8 cellular contexts compared by ENCODE assay signal in genomic region chr14:20455355-20456300, GRCh38. TPM values are rescaled to one million over a fixed set of nuclear protein-coding genes. Genes with fewer than 3 reads are reported as not detected.
DNase-seq lines count a peak whose midpoint lies in the region; ATAC-seq, FAIRE-seq and TF ChIP-seq lines count a peak whose summit lies in the region.

No MANE protein-coding gene starts in this region.

- H3K27me3 ChIP-seq in bronchial epithelial cell (ENCODE audit: control insufficient read depth, insufficient read depth, low read length), result no peaks in the 10 kb centered on the region
- H3K27me3 ChIP-seq in liver (ENCODE audit: control insufficient read depth in 4 of 4, insufficient read depth in 4 of 4, low read length in 3 of 4), result no peaks in the 10 kb centered on the region
- H3K27me3 ChIP-seq in upper lobe of left lung, result no peaks in the 10 kb centered on the region

- DNase-seq in CD1c-positive myeloid dendritic cell (ENCODE audit: extremely low spot score) (peak; percentile 78), NCI-H748 (lab: John Stamatoyannopoulos, UW; ENCODE audit: unreplicated experiment) (peak; percentile 88), bronchial epithelial cell (ENCODE audit: low read depth) (peak; percentile 77), upper lobe of left lung (peak in 1 of 2 donors; percentile 63)
- no peak for DNase-seq in stimulated activated CD4-positive, alpha-beta T cell treated with anti-CD3 and anti-CD28 coated beads, Interleukin-2, amount 100 ng/mL, for 24 hours

- TF ChIP-seq CTCF in bronchial epithelial cell (IDR thresholded peaks at IDR 0.05; ENCODE audit: insufficient read depth, low read length, severe bottlenecking), result no peak
- no peak for TF ChIP-seq CTCF in liver (IDR thresholded peaks at IDR 0.05; ENCODE audit: low read depth, low read length, missing input control)
- no peak for TF ChIP-seq CTCF in upper lobe of left lung (IDR thresholded peaks at IDR 0.05)

- peak; percentile 49 for ATAC-seq in GM18517 (IDR thresholded peaks at IDR 0.05; ENCODE audit: unreplicated experiment)
- ATAC-seq in HG02981 (IDR thresholded peaks at IDR 0.05; ENCODE audit: unreplicated experiment), result peak; percentile 45
- ATAC-seq in upper lobe of left lung (ENCODE audit: low FRiP score in 2 of 2), result peak; percentile 83 to 89

- peak overlapping the region; percentile 71 to 83 for H3K9ac ChIP-seq in liver (ENCODE audit: low read depth in 1 of 2, low read length in 2 of 2)

- no peaks in the 10 kb centered on the region for H3K9me3 ChIP-seq in liver (ENCODE audit: control insufficient read depth in 4 of 4, low read length in 3 of 4)
- H3K9me3 ChIP-seq in upper lobe of left lung, result no peaks in the 10 kb centered on the region

- peak overlapping the region; percentile 50 for H3K4me3 ChIP-seq in bronchial epithelial cell (ENCODE audit: low read depth, low read length)
- H3K4me3 ChIP-seq in liver (ENCODE audit: low read depth in 1 of 3, low read length in 3 of 3), result peak overlapping the region; percentile 82 to 87 (median 83)
- H3K4me3 ChIP-seq in upper lobe of left lung, result peak overlapping the region; percentile 36 to 83 (median 80)

- TF ChIP-seq EP300 in upper lobe of left lung (IDR thresholded peaks at IDR 0.05), result no peak

- H3K4me1 ChIP-seq in liver (ENCODE audit: control insufficient read depth in 4 of 4, insufficient read depth in 4 of 4, low read length in 3 of 4) (peaks cover 4 to 33% (median 22%) of the 10 kb centered on the region in 4 donors), upper lobe of left lung (peaks cover 34 to 63% (median 43%) of the 10 kb centered on the region in 4 donors)

- WGBS in liver, result 2% methylated on average over 39 of the region's 39 CpGs
- 1% methylated on average over 39 of the region's 39 CpGs for WGBS in upper lobe of left lung, 2 donors

- TF ChIP-seq POLR2A in upper lobe of left lung (IDR thresholded peaks at IDR 0.05), result no peak

- H3K27ac ChIP-seq in liver (ENCODE audit: low read depth in 1 of 2, low read length in 2 of 2), result peak overlapping the region; percentile 61 to 87
- H3K27ac ChIP-seq in upper lobe of left lung, result peak overlapping the region; percentile 90 to 95 (median 93)

- no peak for FAIRE-seq in bronchial epithelial cell (lab: Jason Lieb, UNC)

- no peak for TF ChIP-seq RAD21 in liver (IDR thresholded peaks at IDR 0.05)

- H3K36me3 ChIP-seq in bronchial epithelial cell (ENCODE audit: control insufficient read depth, insufficient read depth, low read length) (peaks cover 9% of the 10 kb centered on the region), liver (ENCODE audit: control insufficient read depth in 4 of 4, insufficient read depth in 3 of 4, low read depth in 1 of 4, low read length in 3 of 4) (peaks cover 7 to 37% (median 31%) of the 10 kb centered on the region in 4 donors), upper lobe of left lung (peaks cover 19 to 60% (median 41%) of the 10 kb centered on the region in 4 donors)

TF ChIP-seq in liver, 16 proteins besides CTCF, POLR2A, EP300 and RAD21:
- TF ChIP-seq YY1 (IDR thresholded peaks at IDR 0.05) (no peak), NR2F2 (IDR thresholded peaks at IDR 0.05) (no peak), HNF4G (IDR thresholded peaks at IDR 0.05) (no peak), SP1 (IDR thresholded peaks at IDR 0.05) (no peak), FOXA2 (IDR thresholded peaks at IDR 0.05) (no peak), ZBTB33 (IDR thresholded peaks at IDR 0.05) (no peak)

RNA-seq across cellular contexts. Expression of gene APEX1, which starts 0.6 kb away (rescaled TPM):
- total RNA-seq in bronchial epithelial cell, result 25.3 and 56.1 TPM in 2 replicates
- 10 to 100 TPM; 32.4 to 43.2 TPM for total RNA-seq in liver
- 10 to 100 TPM; 50.3 to 64.5 TPM for polyA plus RNA-seq in liver
- total RNA-seq in upper lobe of left lung, result 100 to 1,000 TPM in 4 of 6 donors, 10 to 100 TPM in 2; 81.5 to 134 (median 119) TPM

RNA-seq across cellular contexts. Expression of gene OSGEP, which starts 1.0 kb away (rescaled TPM):
- total RNA-seq in bronchial epithelial cell (15.0 and 15.4 TPM in 2 replicates), liver (10 to 100 TPM; 29.0 to 39.0 TPM), upper lobe of left lung (10 to 100 TPM; 31.7 to 58.8 (median 48.1) TPM)
- 10 to 100 TPM; 18.1 to 20.5 TPM for polyA plus RNA-seq in liver

RNA-seq across cellular contexts. Expression of gene PIP4P1, which starts 5.6 kb away (rescaled TPM):
- 19.3 and 24.7 TPM in 2 replicates for total RNA-seq in bronchial epithelial cell
- total RNA-seq in liver, result 10 to 100 TPM; 14.1 to 14.6 TPM
- 10 to 100 TPM; 13.2 to 14.9 TPM for polyA plus RNA-seq in liver
- total RNA-seq in upper lobe of left lung, result 10 to 100 TPM; 20.8 to 58.7 (median 34.2) TPM

RNA-seq across cellular contexts. Expression of gene PNP, which starts 13.6 kb away (rescaled TPM):
- total RNA-seq in bronchial epithelial cell (70.2 and 109 TPM in 2 replicates), liver (100 to 1,000 TPM in 1 of 2 donors, 10 to 100 TPM in 1; 41.8 to 156 TPM), upper lobe of left lung (10 to 100 TPM in 5 of 6 donors, 1 to 10 TPM in 1; 6.3 to 98.8 (median 32.9) TPM)
- polyA plus RNA-seq in liver, result 10 to 100 TPM; 22.9 to 29.9 TPM

RNA-seq across cellular contexts. Expression of gene KLHL33, which starts 19.7 kb away (rescaled TPM):
- not detected in 2 replicates for total RNA-seq in bronchial epithelial cell
- under 1 TPM; 0.17 to 0.23 TPM for total RNA-seq in liver
- polyA plus RNA-seq in liver, result under 1 TPM; 0.06 to 0.14 TPM
- total RNA-seq in upper lobe of left lung, result under 1 TPM in 3 of 6 donors, not detected in 3; 0.22 to 0.60 (median 0.24) TPM

Comparison
In these comparisons a context has a peak if more than half of its experiments do, and no peak if none do; other contexts are left out.
1. DNase-seq: peak in CD1c-positive myeloid dendritic cell (single experiment), NCI-H748 (single experiment) and bronchial epithelial cell (single experiment); none in stimulated activated CD4-positive, alpha-beta T cell treated with anti-CD3 and anti-CD28 coated beads, Interleukin-2, amount 100 ng/mL, for 24 hours (0 of 2).
2. Peak in every context shown above with its lines, with median percentiles within 50 percentile points of each other: ATAC-seq and H3K4me3 ChIP-seq.